1 cellular context compared by ENCODE assay signal in genomic region chr11:113874096-113874919, GRCh38.
TF ChIP-seq lines count a peak whose summit lies in the region.

No MANE protein-coding gene starts in this region.

TF ChIP-seq in HCT116, 20 proteins besides CTCF, POLR2A, EP300 and RAD21 (continued from another document):
- TF ChIP-seq, protein P1, sequence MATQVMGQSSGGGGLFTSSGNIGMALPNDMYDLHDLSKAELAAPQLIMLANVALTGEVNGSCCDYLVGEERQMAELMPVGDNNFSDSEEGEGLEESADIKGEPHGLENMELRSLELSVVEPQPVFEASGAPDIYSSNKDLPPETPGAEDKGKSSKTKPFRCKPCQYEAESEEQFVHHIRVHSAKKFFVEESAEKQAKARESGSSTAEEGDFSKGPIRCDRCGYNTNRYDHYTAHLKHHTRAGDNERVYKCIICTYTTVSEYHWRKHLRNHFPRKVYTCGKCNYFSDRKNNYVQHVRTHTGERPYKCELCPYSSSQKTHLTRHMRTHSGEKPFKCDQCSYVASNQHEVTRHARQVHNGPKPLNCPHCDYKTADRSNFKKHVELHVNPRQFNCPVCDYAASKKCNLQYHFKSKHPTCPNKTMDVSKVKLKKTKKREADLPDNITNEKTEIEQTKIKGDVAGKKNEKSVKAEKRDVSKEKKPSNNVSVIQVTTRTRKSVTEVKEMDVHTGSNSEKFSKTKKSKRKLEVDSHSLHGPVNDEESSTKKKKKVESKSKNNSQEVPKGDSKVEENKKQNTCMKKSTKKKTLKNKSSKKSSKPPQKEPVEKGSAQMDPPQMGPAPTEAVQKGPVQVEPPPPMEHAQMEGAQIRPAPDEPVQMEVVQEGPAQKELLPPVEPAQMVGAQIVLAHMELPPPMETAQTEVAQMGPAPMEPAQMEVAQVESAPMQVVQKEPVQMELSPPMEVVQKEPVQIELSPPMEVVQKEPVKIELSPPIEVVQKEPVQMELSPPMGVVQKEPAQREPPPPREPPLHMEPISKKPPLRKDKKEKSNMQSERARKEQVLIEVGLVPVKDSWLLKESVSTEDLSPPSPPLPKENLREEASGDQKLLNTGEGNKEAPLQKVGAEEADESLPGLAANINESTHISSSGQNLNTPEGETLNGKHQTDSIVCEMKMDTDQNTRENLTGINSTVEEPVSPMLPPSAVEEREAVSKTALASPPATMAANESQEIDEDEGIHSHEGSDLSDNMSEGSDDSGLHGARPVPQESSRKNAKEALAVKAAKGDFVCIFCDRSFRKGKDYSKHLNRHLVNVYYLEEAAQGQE (IDR thresholded peaks at IDR 0.05; ENCODE audit: low read depth), result no peak
- TF ChIP-seq JUND (IDR thresholded peaks at IDR 0.05) (no peak), EZH2 (IDR thresholded peaks at IDR 0.05) (no peak), FOSL1 (IDR thresholded peaks at IDR 0.05; ENCODE audit: low read depth) (no peak)
TF ChIP-seq in HCT116: peak in this region for 0.
